In the genomic region with DNA sequence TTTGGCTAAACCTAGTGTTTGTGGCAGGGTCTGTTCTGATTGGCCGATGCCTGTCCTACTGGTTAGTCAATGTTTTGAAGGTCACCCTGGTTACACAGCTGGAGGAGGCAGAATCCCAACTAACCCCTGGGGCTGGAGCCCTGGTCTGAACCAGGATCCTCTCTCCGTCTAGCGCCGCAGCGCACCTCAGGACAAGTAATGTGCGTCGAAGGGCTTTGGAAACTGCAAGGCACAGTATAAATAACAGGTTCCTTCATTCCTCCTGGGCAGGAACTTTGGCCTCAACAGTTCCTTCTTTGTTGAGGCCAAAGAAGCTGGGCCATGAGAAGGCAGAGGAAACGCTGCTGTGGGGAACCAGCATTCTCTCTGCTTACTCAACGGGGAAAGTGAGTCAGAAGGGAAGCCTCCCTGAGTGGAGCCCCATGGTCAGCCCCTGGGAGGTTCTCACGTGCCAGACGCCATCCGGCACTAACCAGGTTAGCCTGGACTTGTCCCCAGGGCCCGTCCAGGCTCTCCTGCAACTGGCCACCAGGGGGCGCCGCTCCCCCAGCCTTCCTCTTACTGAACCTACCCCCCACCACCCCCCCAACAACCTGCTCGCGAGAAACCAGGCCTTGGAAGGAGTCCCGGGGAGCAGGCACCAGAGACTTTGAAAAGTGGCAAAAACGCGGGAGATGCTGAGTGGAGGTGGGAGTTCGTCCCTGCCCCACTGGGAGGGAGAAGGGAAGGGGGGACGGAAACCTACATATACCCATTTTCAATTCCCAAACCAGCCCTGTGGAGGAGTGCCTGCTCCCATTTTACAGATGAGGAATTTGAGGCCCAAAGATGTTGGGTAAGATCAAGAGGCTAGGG, we compare ENCODE assay signal across 8 cellular contexts. TPM values are rescaled to one million over a fixed set of nuclear protein-coding genes. Genes with fewer than 3 reads are reported as not detected.
A peak's percentile ranks its signal among the peaks of the same experiment; 100 is the strongest.
DNase-seq lines count a peak whose midpoint lies in the region; ATAC-seq, FAIRE-seq and TF ChIP-seq lines count a peak whose summit lies in the region.

No MANE protein-coding gene starts in this region.

- WGBS in suprapubic skin: 12% methylated on average over 13 of the region's 22 CpGs

- peak overlapping the region; percentile 98 for H3K27ac ChIP-seq in suprapubic skin

- H3K9me3 ChIP-seq in suprapubic skin: no peaks in the 10 kb centered on the region

- no peak for FAIRE-seq in frontal cortex (lab: Jason Lieb, UNC)

- no peaks in the 10 kb centered on the region for H3K36me3 ChIP-seq in suprapubic skin

- ATAC-seq in GM21825 (IDR thresholded peaks at IDR 0.05; ENCODE audit: unreplicated experiment) (peak; percentile 39), omental fat pad (ENCODE audit: low FRiP score) (peak; percentile 75)

- H3K27me3 ChIP-seq in suprapubic skin: no peaks in the 10 kb centered on the region

- TF ChIP-seq CTCF in LNCaP clone FGC (IDR thresholded peaks at IDR 0.05; ENCODE audit: control insufficient read depth, extremely low read depth, insufficient read depth) (peak; percentile 87), omental fat pad (IDR thresholded peaks at IDR 0.05) (peak in 2 of 3 donors; percentile 87 to 96), suprapubic skin (IDR thresholded peaks at IDR 0.05) (peak; percentile 93 to 98)

- no peak for TF ChIP-seq EP300 in suprapubic skin (IDR thresholded peaks at IDR 0.05)

- DNase-seq in Daoy (ENCODE audit: low read depth) (peak; percentile 93), LNCaP clone FGC (ENCODE audit: low read depth) (no peak), SIG-M5 treated with dmso at 0.1 percent for 504 hours (lab: John Stamatoyannopoulos, UW; ENCODE audit: unreplicated experiment) (peak; percentile 98), frontal cortex (ENCODE audit: low spot score in 2 of 2) (peak; percentile 86 to 87), omental fat pad (ENCODE audit: low spot score) (peak; percentile 97), suprapubic skin (ENCODE audit: low spot score in 2 of 2) (peak; percentile 97 to 98)
- DNase-seq in activated naive CD4-positive, alpha-beta T cell (lab: John Stamatoyannopoulos, UW): peak; percentile 85 to 90 (median 86)

- no peak for TF ChIP-seq POLR2A in suprapubic skin (IDR thresholded peaks at IDR 0.05)

- H3K4me3 ChIP-seq in LNCaP clone FGC (ENCODE audit: low read depth, low read length) (no peak overlapping the region), suprapubic skin (no peak overlapping the region)

- peaks cover 58% of the 10 kb centered on the region for H3K4me1 ChIP-seq in suprapubic skin

RNA-seq across cellular contexts. Expression of a gene that starts 19.8 kb away (rescaled TPM):
- not detected in 2 replicates for total RNA-seq in Daoy (2014; rRNA removed; shearing (Covaris generic))
- total RNA-seq in frontal cortex (not detected), omental fat pad (not detected), suprapubic skin (not detected)
